8 cellular contexts compared by ENCODE assay signal in the genomic region with DNA sequence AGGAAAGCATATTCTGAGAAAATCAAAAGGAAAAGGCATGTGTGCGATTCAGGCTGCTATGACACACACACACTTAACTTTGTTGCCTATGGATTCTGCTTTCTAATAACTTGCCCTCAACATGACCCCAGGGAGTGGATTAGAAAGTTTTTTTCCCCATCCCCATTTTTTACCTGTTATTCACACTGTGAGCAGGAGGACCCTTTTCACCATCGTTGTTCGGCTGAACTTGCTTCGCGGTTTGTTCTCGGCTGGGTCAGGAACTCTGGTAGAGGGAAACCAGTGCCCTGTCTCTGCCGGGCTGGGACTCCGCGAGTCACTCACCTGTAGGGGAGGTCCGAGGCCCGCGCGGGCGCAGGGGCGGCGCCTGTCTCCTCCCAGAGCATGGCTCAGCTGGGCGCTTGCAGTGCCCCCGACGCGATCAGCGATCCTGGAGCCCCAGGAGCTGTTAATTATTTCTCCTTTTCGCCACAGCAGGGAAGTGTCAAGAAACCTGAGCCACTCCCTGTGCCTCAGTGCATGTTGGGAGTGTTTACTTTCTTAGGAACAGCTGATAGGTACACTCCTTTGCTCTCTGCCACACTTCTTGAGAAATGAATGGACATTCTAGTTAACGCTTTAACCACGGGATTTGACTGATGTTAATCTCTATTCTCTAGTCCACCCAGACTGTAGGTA. TPM values are rescaled to one million over a fixed set of nuclear protein-coding genes. Genes with fewer than 3 reads are reported as not detected.
DNase-seq lines count a peak whose midpoint lies in the region; ATAC-seq and TF ChIP-seq lines count a peak whose summit lies in the region.

A gene with protein sequence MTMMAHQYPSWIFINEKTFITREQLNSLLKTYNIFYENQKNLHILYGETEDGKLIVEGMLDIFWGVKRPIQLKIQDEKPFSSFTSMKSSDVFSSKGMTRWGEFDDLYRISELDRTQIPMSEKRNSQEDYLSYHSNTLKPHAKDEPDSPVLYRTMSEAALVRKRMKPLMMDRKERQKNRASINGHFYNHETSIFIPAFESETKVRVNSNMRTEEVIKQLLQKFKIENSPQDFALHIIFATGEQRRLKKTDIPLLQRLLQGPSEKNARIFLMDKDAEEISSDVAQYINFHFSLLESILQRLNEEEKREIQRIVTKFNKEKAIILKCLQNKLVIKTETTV (minus strand): TSS at position 322 of the 678 bp plus-strand sequence. CDS start 8,641 bp downstream, outside the sequence.

- intact Hi-C loops in PC-3 (cut with micrococcal nuclease), result no loop called here

- whole genome bisulfite sequencing in ectodermal cell, 2 experiments, result 6 to 7% methylated on average over 24 of the region's 24 CpGs

- H3K4me1 Mint-ChIP-seq in nephron, result peaks cover 18% of the 10 kb centered on the region

- BruUV-seq in PC-3 (replicated peaks; lab: Mats Ljungman, UMichigan), result TSS peak; percentile 69

- H3K36me3 ChIP-seq in DOHH2 (ENCODE audit: control insufficient read depth, low read length) (peaks cover 48% of the 10 kb centered on the region), PC-3 (ENCODE audit: low read depth, low read length) (no peaks in the 10 kb centered on the region), ectodermal cell (ENCODE audit: control insufficient read depth, insufficient read depth, low read length) (no peaks in the 10 kb centered on the region)

- peaks cover 56% of the 10 kb centered on the region for H3K4me1 ChIP-seq in DOHH2 (ENCODE audit: control insufficient read depth, low read length)
- H3K4me1 ChIP-seq in PC-3 (ENCODE audit: insufficient read depth, low read length), result peaks cover 12% of the 10 kb centered on the region
- H3K4me1 ChIP-seq in ectodermal cell (ENCODE audit: control insufficient read depth, insufficient read depth, low read length), result peaks cover 7% of the 10 kb centered on the region

- H3K9me3 ChIP-seq in DOHH2 (ENCODE audit: control insufficient read depth, insufficient read depth, low read length) (no peaks in the 10 kb centered on the region), PC-3 (ENCODE audit: low read length) (no peaks in the 10 kb centered on the region), ectodermal cell (ENCODE audit: control insufficient read depth, low read length) (no peaks in the 10 kb centered on the region)

- H3K27ac ChIP-seq in DOHH2 (ENCODE audit: low read depth, low read length) (peak within 1 kb of the TSS; percentile 98), PC-3 (ENCODE audit: low read length) (peak within 1 kb of the TSS; percentile 23), ectodermal cell (ENCODE audit: insufficient read depth, low read depth, low read length, poor library complexity, severe bottlenecking) (no peak within 1 kb of the TSS)

- no peaks in the 10 kb centered on the region for H3K9me2 ChIP-seq in DOHH2 (replicated peaks; ENCODE audit: control insufficient read depth, low read length)
- H3K9me2 ChIP-seq in PC-3 (replicated peaks; ENCODE audit: low read length), result no peaks in the 10 kb centered on the region

- H3K36me3 Mint-ChIP-seq in nephron (ENCODE audit: low read depth), result no peaks in the 10 kb centered on the region

- CTCF ChIA-PET in PC-3 (lab: Charles Lee), result interaction anchor here (0.6 kb wide), 1 partner anchor 27 kb away, joined by 3 read pairs; no protein-coding TSS in a partner anchor

- TF ChIP-seq CTCF in DOHH2 (IDR thresholded peaks at IDR 0.05; ENCODE audit: low read depth, low read length, poor library complexity, severe bottlenecking), result no peak
- 0 out of 2 replicates have a peak, but pooled peaks have one; percentile 21 for TF ChIP-seq CTCF in PC-3 (conservative IDR thresholded peaks at IDR 0.05; ENCODE audit: low read depth, low read length)
- no peak for TF ChIP-seq CTCF in nephron (IDR thresholded peaks at IDR 0.05; ENCODE audit: unreplicated experiment in 3 of 3)

- DNase-seq in PC-3, result peak; percentile 79
- no peak for DNase-seq in superior temporal gyrus (ENCODE audit: extremely low spot score)
- no peak for DNase-seq in central memory CD4-positive, alpha-beta T cell

- peak within 1 kb of the TSS; percentile 93 for H2AFZ ChIP-seq in PC-3 (ENCODE audit: low read length)

- POLR2A ChIA-PET in PC-3 (lab: Charles Lee; ENCODE audit: unreplicated experiment), result interaction anchor here (0.6 kb wide), 1 partner anchor 11 kb away, joined by 4 read pairs; no protein-coding TSS in a partner anchor

- H3K4me3 ChIP-seq in DOHH2 (ENCODE audit: low read length) (peak within 1 kb of the TSS; percentile 94), PC-3 (ENCODE audit: low read length) (peak within 1 kb of the TSS; percentile 71), ectodermal cell (ENCODE audit: insufficient read depth, low read depth, low read length) (peak within 1 kb of the TSS; percentile 25)

- peak within 1 kb of the TSS; percentile 35 to 93 (median 73) for H3K27ac Mint-ChIP-seq in nephron

- H3F3A ChIP-seq in DOHH2 (ENCODE audit: control insufficient read depth, insufficient read depth), result peaks cover 28% of the 10 kb centered on the region
- H3F3A ChIP-seq in PC-3 (ENCODE audit: low read length, unreplicated experiment), result no peaks in the 10 kb centered on the region

- H3K79me2 ChIP-seq in DOHH2 (ENCODE audit: control insufficient read depth, low read length) (peaks cover 61% of the 10 kb centered on the region), PC-3 (ENCODE audit: low read length) (no peaks in the 10 kb centered on the region)

- H3K4me2 ChIP-seq in DOHH2 (ENCODE audit: low read length) (peak within 1 kb of the TSS; percentile 89), PC-3 (ENCODE audit: low read length) (peak within 1 kb of the TSS; percentile 82)

- H3K9ac ChIP-seq in PC-3 (ENCODE audit: low read length), result peak within 1 kb of the TSS; percentile 41

- H4K20me1 ChIP-seq in DOHH2 (ENCODE audit: control insufficient read depth, insufficient read depth, low read depth, low read length) (no peaks in the 10 kb centered on the region), PC-3 (ENCODE audit: low read length) (no peaks in the 10 kb centered on the region)

- ATAC-seq in GM19467 (IDR thresholded peaks at IDR 0.05; ENCODE audit: unreplicated experiment) (peak; percentile 94), HG03469 (IDR thresholded peaks at IDR 0.05; ENCODE audit: unreplicated experiment) (peak; percentile 71), PC-3 (peak; percentile 97)

- H3K27me3 ChIP-seq in DOHH2 (ENCODE audit: control insufficient read depth, low read length), result no peaks in the 10 kb centered on the region
- no peaks in the 10 kb centered on the region for H3K27me3 ChIP-seq in PC-3 (ENCODE audit: low read length)
- H3K27me3 ChIP-seq in ectodermal cell (ENCODE audit: control insufficient read depth, insufficient read depth, low read length, poor library complexity, severe bottlenecking), result peaks cover 11% of the 10 kb centered on the region

- H3K27me3 Mint-ChIP-seq in nephron (ENCODE audit: low read depth), result peaks cover 15% of the 10 kb centered on the region

- no peaks in the 10 kb centered on the region for H3K9me3 Mint-ChIP-seq in nephron

- H3K4me3 Mint-ChIP-seq in nephron, result peak within 1 kb of the TSS; percentile 79 to 80 (median 79)

RNA-seq across cellular contexts. Expression of the gene that starts here (rescaled TPM):
- 0.69 and 1.1 TPM in 2 replicates for total RNA-seq in PC-3 (2014; rRNA removed)
- not detected for polyA plus RNA-seq in ectodermal cell (2013, experiment 1 of 4)
- polyA plus RNA-seq in ectodermal cell (2013, experiment 2 of 4), result not detected
- not detected for polyA plus RNA-seq in ectodermal cell (2013, experiment 3 of 4)
- not detected for polyA plus RNA-seq in ectodermal cell (2013, experiment 4 of 4)

Comparison
In these comparisons a context has a peak if more than half of its experiments do, and no peak if none do; other contexts are left out.
1. H3K4me3 ChIP-seq: peak in every context shown above with its lines; median percentile 94 in DOHH2; 71 in PC-3; 25 in ectodermal cell.